ENCODE assay signal across 23 cellular contexts in genomic region chr14:103687712-103688111, GRCh38. TPM values are rescaled to one million over a fixed set of nuclear protein-coding genes. Genes with fewer than 3 reads are reported as not detected.
DNase-seq lines count a peak whose midpoint lies in the region; ATAC-seq, FAIRE-seq and TF ChIP-seq lines count a peak whose summit lies in the region.
"Had no signal": no experiment of that assay in that cellular context is flagged by ENCODE, and none has a peak within 500 bp of the region (broad histone marks: within the 10 kb centered on the region; RNA-seq: fewer than 3 reads in every experiment).

No MANE protein-coding gene starts in this region.

- H4K20me1 ChIP-seq in astrocyte (ENCODE audit: insufficient read depth, low read length): peaks cover 79% of the 10 kb centered on the region

- no peaks in the 10 kb centered on the region for H3K9me3 Mint-ChIP-seq in astrocyte (ENCODE audit: unreplicated experiment)
- H3K9me3 Mint-ChIP-seq: CD8-positive, alpha-beta memory T cell had no signal

- H3K4me1 ChIP-seq in left ventricle myocardium inferior (peaks cover 68% of the 10 kb centered on the region), astrocyte (ENCODE audit: insufficient read depth, low read length) (peaks cover 25% of the 10 kb centered on the region), gastrocnemius medialis (peaks cover 25 to 43% of the 10 kb centered on the region in 2 donors)

- H3K9ac ChIP-seq in astrocyte (ENCODE audit: low read length): peak overlapping the region; percentile 21

- intact Hi-C loops in left ventricle myocardium inferior (cut with micrococcal nuclease) (no loop called here), Right ventricle myocardium inferior (cut with DNase I) (no loop called here), gastrocnemius medialis (cut with DNase I; ENCODE audit: low total_unique reads) (no loop called here)

- FAIRE-seq in astrocyte (lab: Jason Lieb, UNC): no peak
- FAIRE-seq: GM12892, H1 had no signal

- peak overlapping the region; percentile 41 for H3K27ac Mint-ChIP-seq in astrocyte (ENCODE audit: unreplicated experiment)
- H3K27ac Mint-ChIP-seq: CD8-positive, alpha-beta memory T cell had no signal

- peaks cover 77% of the 10 kb centered on the region for H3K79me2 ChIP-seq in astrocyte (ENCODE audit: insufficient read depth, low read length)

- CTCF ChIA-PET in HEK293T (lab: Yijun Ruan, JAX): no interaction called here

- H3K27me3 ChIP-seq in left ventricle myocardium inferior (ENCODE audit: low read depth) (no peaks in the 10 kb centered on the region), astrocyte (ENCODE audit: insufficient read depth, low read length) (no peaks in the 10 kb centered on the region), gastrocnemius medialis (no peaks in the 10 kb centered on the region)
- H3K27me3 ChIP-seq: Peyer's patch had no signal

- ATAC-seq in Right ventricle myocardium inferior (no peak), gastrocnemius medialis (peak in 1 of 2 donors; percentile 51), GM18861 (IDR thresholded peaks at IDR 0.05; ENCODE audit: unreplicated experiment) (no peak)
- ATAC-seq: HCT116 had no signal

- H3K36me3 ChIP-seq in left ventricle myocardium inferior (peaks cover 65% of the 10 kb centered on the region), astrocyte (ENCODE audit: insufficient read depth, low read length) (peaks cover 49% of the 10 kb centered on the region), gastrocnemius medialis (peaks cover 0 to 51% of the 10 kb centered on the region in 2 donors)

- no peaks in the 10 kb centered on the region for H3K27me3 Mint-ChIP-seq in astrocyte (ENCODE audit: low read depth, unreplicated experiment)
- H3K27me3 Mint-ChIP-seq: CD8-positive, alpha-beta memory T cell had no signal

- TF ChIP-seq CTCF in left ventricle myocardium inferior (IDR thresholded peaks at IDR 0.05; ENCODE audit: borderline replicate concordance) (no peak), astrocyte (IDR thresholded peaks at IDR 0.05; ENCODE audit: insufficient read depth, low read depth, low read length) (no peak), gastrocnemius medialis (IDR thresholded peaks at IDR 0.05 in 4 of 5, conservative IDR thresholded peaks at IDR 0.05 in 1 of 5) (no peak)

- in situ Hi-C loops in gastrocnemius medialis (cut with MboI; ENCODE audit: low sequenced_read_pairs in 4 of 4): no loop called here

- no peak overlapping the region for H3K4me2 ChIP-seq in astrocyte (ENCODE audit: low read length)

- H3K4me1 Mint-ChIP-seq in astrocyte (ENCODE audit: low read depth, unreplicated experiment): peaks cover 13% of the 10 kb centered on the region

- POLR2A ChIA-PET in HEK293T (lab: Yijun Ruan, JAX): no interaction called here

- no peaks in the 10 kb centered on the region for H3K9me3 ChIP-seq in left ventricle myocardium inferior (replicated peaks)
- no peaks in the 10 kb centered on the region for H3K9me3 ChIP-seq in astrocyte (ENCODE audit: insufficient read depth, low read depth, low read length)
- H3K9me3 ChIP-seq in gastrocnemius medialis: no peaks in the 10 kb centered on the region
- H3K9me3 ChIP-seq: Peyer's patch had no signal

- H3K27ac ChIP-seq in left ventricle myocardium inferior (replicated peaks) (peak overlapping the region; percentile 33), astrocyte (ENCODE audit: low read depth, low read length) (peak overlapping the region; percentile 67), gastrocnemius medialis (peak overlapping the region; percentile 8 to 35 (median 18))
- H3K27ac ChIP-seq: C4-2B had no signal

- no peak for TF ChIP-seq POLR2A in gastrocnemius medialis (IDR thresholded peaks at IDR 0.05)

- DNase-seq in left ventricle myocardium inferior (no peak), Right ventricle myocardium inferior (ENCODE audit: missing footprints) (no peak), astrocyte (ENCODE audit: low read depth) (no peak), gastrocnemius medialis (no peak), HEK293T (ENCODE audit: extremely low spot score) (no peak)
- no peak for DNase-seq in activated CD8-positive, alpha-beta memory T cell treated with anti-CD3 and anti-CD28 coated beads, Interleukin-2, amount 50 U/mL, for 48 hours
- DNase-seq: Calu3; CD8-positive, alpha-beta memory T cell; DMS153; Karpas-422; MV-4-11; NCI-H1694; NCI-H2081; NCI-H2171; NCI-H345; NCI-H524; NCI-H82; Peyer's patch had no signal

- no peak overlapping the region for H2AFZ ChIP-seq in astrocyte (ENCODE audit: low read depth, low read length)

- no peak overlapping the region for H3K4me3 ChIP-seq in left ventricle myocardium inferior
- H3K4me3 ChIP-seq in astrocyte (ENCODE audit: insufficient read depth, low read depth, low read length): no peak overlapping the region
- no peak overlapping the region for H3K4me3 ChIP-seq in gastrocnemius medialis
- H3K4me3 ChIP-seq: Peyer's patch had no signal

- H3K4me3 Mint-ChIP-seq in astrocyte (ENCODE audit: unreplicated experiment): no peak overlapping the region
- H3K4me3 Mint-ChIP-seq: CD8-positive, alpha-beta memory T cell had no signal

- peaks cover 7% of the 10 kb centered on the region for H3K36me3 Mint-ChIP-seq in astrocyte (ENCODE audit: low read depth, unreplicated experiment)

TF ChIP-seq in HEK293T, 16 proteins besides CTCF, POLR2A, EP300 and RAD21:
- TF ChIP-seq CTBP1 (IDR thresholded peaks at IDR 0.05; ENCODE audit: borderline replicate concordance) (no peak), FOXM1 (IDR thresholded peaks at IDR 0.05; ENCODE audit: borderline replicate concordance) (no peak), ZNF384 (IDR thresholded peaks at IDR 0.05) (no peak), SUZ12 (IDR thresholded peaks at IDR 0.05) (no peak), L3MBTL2 (conservative IDR thresholded peaks at IDR 0.05) (no peak)
TF ChIP-seq in HEK293T: peak in this region for 0.

RNA-seq across cellular contexts. Expression of gene XRCC3, which starts 27.5 kb away (rescaled TPM):
- total RNA-seq in left ventricle myocardium inferior (4.1 TPM), Right ventricle myocardium inferior (2.8 TPM), astrocyte (2.3 and 5.2 TPM in 2 replicates), gastrocnemius medialis (10 to 100 TPM in 1 of 4 donors, 1 to 10 TPM in 3; 1.3 to 26.5 (median 3.0) TPM)

RNA-seq across cellular contexts. Expression of gene ZFYVE21, which starts 27.9 kb away (rescaled TPM):
- 50.5 TPM for total RNA-seq in left ventricle myocardium inferior
- 46.9 TPM for total RNA-seq in Right ventricle myocardium inferior
- 41.7 and 42.0 TPM in 2 replicates for total RNA-seq in astrocyte
- total RNA-seq in gastrocnemius medialis: 10 to 100 TPM; 16.2 to 25.8 (median 20.2) TPM

RNA-seq across cellular contexts. Expression of gene KLC1, which starts 58.7 kb away (rescaled TPM):
- total RNA-seq in left ventricle myocardium inferior (137 TPM), Right ventricle myocardium inferior (151 TPM), astrocyte (226 and 238 TPM in 2 replicates), gastrocnemius medialis (100 to 1,000 TPM; 217 to 398 (median 309) TPM)
